In the genomic region with DNA sequence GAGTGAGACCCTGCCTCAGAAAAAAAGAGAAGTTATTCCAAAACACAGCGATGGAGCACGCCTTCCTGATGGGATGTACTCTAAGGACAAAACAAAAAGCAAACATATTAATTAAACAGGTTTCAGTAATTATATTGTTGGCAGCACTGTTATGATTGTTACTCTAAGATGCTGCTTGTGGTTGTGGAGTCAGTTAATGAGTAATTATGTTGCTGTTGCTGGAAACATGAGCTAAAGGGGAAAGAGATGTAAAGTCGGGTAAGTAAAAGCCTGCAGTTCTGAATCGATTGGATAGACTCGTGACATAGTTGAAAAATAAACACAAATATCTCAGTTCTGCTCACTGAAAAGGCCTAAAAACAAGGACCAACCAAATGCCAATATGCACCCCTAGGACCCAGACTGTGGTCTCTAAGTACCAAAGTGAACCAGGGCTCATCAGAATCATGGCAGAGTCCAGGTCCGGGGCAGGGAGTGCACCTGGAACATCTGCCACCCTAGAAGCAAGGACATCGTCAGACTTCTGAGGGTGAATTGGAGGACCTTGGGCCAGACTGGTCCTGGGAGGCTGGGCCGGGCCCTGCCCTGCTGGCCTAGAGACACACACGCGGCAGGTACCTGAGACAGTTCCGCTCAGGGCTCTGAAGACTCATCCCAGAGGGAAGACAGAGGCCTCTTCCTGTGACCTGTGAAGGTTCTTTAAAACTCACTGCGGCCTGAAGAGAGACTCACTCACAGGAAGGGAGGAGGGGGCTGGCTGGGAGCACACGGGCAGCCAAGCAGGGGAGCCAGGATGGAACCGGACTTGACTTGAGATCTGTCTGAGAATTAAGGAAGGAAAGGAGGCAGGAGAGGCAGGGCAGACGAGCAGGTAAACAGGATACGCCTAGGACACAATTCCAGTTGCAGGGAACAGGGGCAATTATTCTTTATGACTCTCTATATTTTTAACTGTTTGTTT, we compare ENCODE assay signal across 24 cellular contexts.
DNase-seq lines count a peak whose midpoint lies in the region; TF ChIP-seq lines count a peak whose summit lies in the region.
"Had no signal": no experiment of that assay in that cellular context is flagged by ENCODE, and none has a peak within 500 bp of the region (broad histone marks: within the 10 kb centered on the region; RNA-seq: fewer than 3 reads in every experiment).

No MANE protein-coding gene starts in this region.

- DNase-seq in activated CD4-positive, alpha-beta T cell treated with anti-CD3 and anti-CD28 coated beads, Interleukin-2, amount 10 ng/mL, durations not matched to agents 7 days and 5 days = peak; percentile 1
- no peak for DNase-seq in activated CD4-positive, alpha-beta T cell treated with anti-CD3 and anti-CD28 coated beads for 1 hour
- peak; percentile 30 for DNase-seq in ecto neural progenitor cell (ENCODE audit: low spot score)
- peak; percentile 34 for DNase-seq in ureter (ENCODE audit: low spot score)
- DNase-seq in GM10266 (ENCODE audit: extremely low spot score) = no peak
- no peak for DNase-seq in KG1 (lab: John Stamatoyannopoulos, UW)
- no peak for DNase-seq in smooth muscle cell (lab: John Stamatoyannopoulos, UW; ENCODE audit: unreplicated experiment)
- DNase-seq: 8988T; activated B cell treated with CpG ODN at 0.5 μM for 24 hours; activated effector memory CD4-positive, alpha-beta T cell treated with anti-CD3 and anti-CD28 coated beads, Interleukin-2, amount 50 U/mL, for 16 hours; Calu3; dermis blood vessel endothelial cell; foreskin melanocyte; GM23248; hypothalamus; MG63; NCI-H146; NCI-H2171 treated with DMSO at 0.1 percent for 48 hours; stimulated activated CD4-positive, alpha-beta T cell treated with anti-CD3 and anti-CD28 coated beads, Interleukin-12 subunit alpha, Interleukin-12 subunit beta, amount 100 ng/mL, for 4 hours; T-helper 17 cell had no signal

- no peaks in the 10 kb centered on the region for H4K20me1 ChIP-seq in smooth muscle cell (ENCODE audit: low read depth)
- H4K20me1 ChIP-seq: BLaER1 had no signal

- H2AFZ ChIP-seq in smooth muscle cell (ENCODE audit: low read depth) = no peak overlapping the region
- H2AFZ ChIP-seq: GM23248 had no signal

- H3K27ac ChIP-seq in smooth muscle cell (ENCODE audit: low read depth) = no peak overlapping the region
- H3K27ac ChIP-seq: BLaER1, epithelial cell of prostate, GM23248, SJSA1 had no signal

- CTCF ChIA-PET in activated CD4-positive, alpha-beta T cell treated with anti-CD3 and anti-CD28 coated beads, Interleukin-2, amount 10 ng/mL, durations not matched to agents 7 days and 5 days (lab: Charles Lee) = interaction anchor here (0.6 to 1.4 kb wide), 3 partner anchors 36 to 304 kb away, joined by 3 to 4 read pairs (median 4); no protein-coding TSS in a partner anchor

- H3K79me2 ChIP-seq in smooth muscle cell (ENCODE audit: low read depth) = no peaks in the 10 kb centered on the region

- no peaks in the 10 kb centered on the region for H3K27me3 Mint-ChIP-seq in activated CD4-positive, alpha-beta T cell treated with anti-CD3 and anti-CD28 coated beads, Interleukin-2, amount 10 ng/mL, durations not matched to agents 7 days and 5 days
- H3K27me3 Mint-ChIP-seq in nephron (ENCODE audit: low read depth) = peaks cover 6% of the 10 kb centered on the region
- H3K27me3 Mint-ChIP-seq: activated B cell treated with CpG ODN at 0.5 μM for 24 hours had no signal

- no peaks in the 10 kb centered on the region for H3F3A ChIP-seq in smooth muscle cell (ENCODE audit: low read depth)

- no peaks in the 10 kb centered on the region for H3K4me1 Mint-ChIP-seq in activated CD4-positive, alpha-beta T cell treated with anti-CD3 and anti-CD28 coated beads, Interleukin-2, amount 10 ng/mL, durations not matched to agents 7 days and 5 days
- peaks cover 15% of the 10 kb centered on the region for H3K4me1 Mint-ChIP-seq in nephron
- H3K4me1 Mint-ChIP-seq: T-helper 17 cell had no signal

- no peak overlapping the region for H3K4me3 Mint-ChIP-seq in activated CD4-positive, alpha-beta T cell treated with anti-CD3 and anti-CD28 coated beads, Interleukin-2, amount 10 ng/mL, durations not matched to agents 7 days and 5 days
- H3K4me3 Mint-ChIP-seq in nephron = no peak overlapping the region
- H3K4me3 Mint-ChIP-seq: activated B cell treated with CpG ODN at 0.5 μM for 24 hours, T-helper 17 cell had no signal

- no peak overlapping the region for H3K4me2 ChIP-seq in smooth muscle cell
- H3K4me2 ChIP-seq: BLaER1 had no signal

- no peaks in the 10 kb centered on the region for H3K36me3 ChIP-seq in smooth muscle cell (ENCODE audit: low read depth)
- H3K36me3 ChIP-seq: BLaER1 had no signal

- H3K9ac ChIP-seq in smooth muscle cell (ENCODE audit: low read depth) = no peak overlapping the region
- H3K9ac ChIP-seq: BLaER1, GM23248 had no signal

- WGBS in smooth muscle cell (ENCODE audit: low lambda C conversion rate) = 86% methylated on average over 16 of the region's 16 CpGs

- no peaks in the 10 kb centered on the region for H3K9me3 ChIP-seq in smooth muscle cell (replicated peaks; ENCODE audit: low read depth)
- H3K9me3 ChIP-seq: BLaER1, MG63, SJSA1 had no signal

- H3K4me1 ChIP-seq in smooth muscle cell (ENCODE audit: low read depth) = peaks cover 20% of the 10 kb centered on the region
- H3K4me1 ChIP-seq: SJSA1 had no signal

- no peak overlapping the region for H3K27ac Mint-ChIP-seq in activated CD4-positive, alpha-beta T cell treated with anti-CD3 and anti-CD28 coated beads, Interleukin-2, amount 10 ng/mL, durations not matched to agents 7 days and 5 days
- H3K27ac Mint-ChIP-seq in nephron = peak overlapping the region in 2 of 3 experiments; percentile 16 to 44
- H3K27ac Mint-ChIP-seq: activated B cell treated with CpG ODN at 0.5 μM for 24 hours, T-helper 17 cell had no signal

- TF ChIP-seq CTCF in nephron (IDR thresholded peaks at IDR 0.05; ENCODE audit: unreplicated experiment in 3 of 3) = no peak
- TF ChIP-seq CTCF in GM10266 (IDR thresholded peaks at IDR 0.05; ENCODE audit: control insufficient read depth, insufficient read depth, low read depth, missing control alignments) = no peak
- TF ChIP-seq CTCF in smooth muscle cell (IDR thresholded peaks at IDR 0.05; ENCODE audit: borderline replicate concordance, insufficient read depth, poor library complexity, severe bottlenecking) = no peak

- no peak overlapping the region for H3K4me3 ChIP-seq in smooth muscle cell
- H3K4me3 ChIP-seq: BLaER1, GM23248, MG63, SJSA1 had no signal

- POLR2A ChIA-PET in activated CD4-positive, alpha-beta T cell treated with anti-CD3 and anti-CD28 coated beads, Interleukin-2, amount 10 ng/mL, durations not matched to agents 7 days and 5 days (lab: Charles Lee) = no interaction called here

- H3K27me3 ChIP-seq in smooth muscle cell (ENCODE audit: low read depth) = no peaks in the 10 kb centered on the region
- H3K27me3 ChIP-seq: MG63, SJSA1 had no signal

- no peaks in the 10 kb centered on the region for H3K9me3 Mint-ChIP-seq in activated CD4-positive, alpha-beta T cell treated with anti-CD3 and anti-CD28 coated beads, Interleukin-2, amount 10 ng/mL, durations not matched to agents 7 days and 5 days
- peaks cover 4% of the 10 kb centered on the region for H3K9me3 Mint-ChIP-seq in nephron
- H3K9me3 Mint-ChIP-seq: activated B cell treated with CpG ODN at 0.5 μM for 24 hours had no signal

- no peaks in the 10 kb centered on the region for H3K36me3 Mint-ChIP-seq in activated CD4-positive, alpha-beta T cell treated with anti-CD3 and anti-CD28 coated beads, Interleukin-2, amount 10 ng/mL, durations not matched to agents 7 days and 5 days (ENCODE audit: low read depth)
- H3K36me3 Mint-ChIP-seq in nephron (ENCODE audit: low read depth) = peaks cover 5% of the 10 kb centered on the region

Comparison
In these comparisons a context has a peak if more than half of its experiments do, and no peak if none do; other contexts are left out.
1. DNase-seq: peak in activated CD4-positive, alpha-beta T cell treated with anti-CD3 and anti-CD28 coated beads, Interleukin-2, amount 10 ng/mL, durations not matched to agents 7 days and 5 days (single experiment), ecto neural progenitor cell (single experiment) and ureter (single experiment); none in activated CD4-positive, alpha-beta T cell treated with anti-CD3 and anti-CD28 coated beads for 1 hour (single experiment), GM10266 (single experiment), KG1 (single experiment) and smooth muscle cell (single experiment).